In genomic region chr13:32538621-32539246, GRCh38 we compare ENCODE assay signal across 8 cellular contexts. TPM values are rescaled to one million over a fixed set of nuclear protein-coding genes. Genes with fewer than 3 reads are reported as not detected.
DNase-seq lines count a peak whose midpoint lies in the region; ATAC-seq and TF ChIP-seq lines count a peak whose summit lies in the region.

Gene N4BP2L2, minus strand, starts transcription at chr13:32538795. Its CDS starts 1,768 bp downstream, at chr13:32537027.

- H3K27me3 Mint-ChIP-seq in natural killer cell (ENCODE audit: low read depth in 2 of 2) = peaks cover 0 to 4% of the 10 kb centered on the region in 2 donors

- H2AFZ ChIP-seq in Loucy (ENCODE audit: low read length) = peak within 1 kb of the TSS; percentile 98

- H3K27me3 ChIP-seq in H7 (ENCODE audit: control insufficient read depth, insufficient read depth, low read length) (no peaks in the 10 kb centered on the region), Loucy (ENCODE audit: insufficient read depth, low read length, poor library complexity, severe bottlenecking) (no peaks in the 10 kb centered on the region)

- peak within 1 kb of the TSS; percentile 98 for H3K4me2 ChIP-seq in Loucy (ENCODE audit: low read depth, low read length, poor library complexity, severe bottlenecking)

- H3K4me3 Mint-ChIP-seq in natural killer cell = peak within 1 kb of the TSS; percentile 99

- no peaks in the 10 kb centered on the region for H3K9me2 ChIP-seq in Loucy (replicated peaks; ENCODE audit: low read depth, low read length)

- peaks cover 47% of the 10 kb centered on the region for H3K79me2 ChIP-seq in Loucy (ENCODE audit: insufficient read depth, low read length)

- peaks cover 41% of the 10 kb centered on the region for H3K4me1 ChIP-seq in Loucy (ENCODE audit: insufficient read depth, low read length, poor library complexity, severe bottlenecking)

- peak; percentile 72 for TF ChIP-seq POLR2A in Raji (IDR thresholded peaks at IDR 0.05; ENCODE audit: insufficient read depth, low read depth, low read length)

- no peaks in the 10 kb centered on the region for H3K36me3 Mint-ChIP-seq in natural killer cell

- peaks cover 48 to 50% of the 10 kb centered on the region in 2 donors for H3K4me1 Mint-ChIP-seq in natural killer cell

- H4K20me1 ChIP-seq in Loucy (ENCODE audit: insufficient read depth, low read length, poor library complexity, severe bottlenecking) = peaks cover 28% of the 10 kb centered on the region

- H3K9me3 ChIP-seq in Loucy (ENCODE audit: insufficient read depth, low read depth, low read length) = no peaks in the 10 kb centered on the region

- no peaks in the 10 kb centered on the region for H3F3A ChIP-seq in Loucy (ENCODE audit: low read depth)

- H3K9me3 Mint-ChIP-seq in natural killer cell = no peaks in the 10 kb centered on the region

- DNase-seq in ELR (ENCODE audit: low read depth) = peak; percentile 98
- DNase-seq in H7 = peak; percentile 58
- peak; percentile 78 for DNase-seq in activated T-helper 9 cell treated with anti-CD3 and anti-CD28 coated beads, Interleukin-2, amount 50 U/mL, for 16 hours (ENCODE audit: low read depth)
- peak; percentile 99 for DNase-seq in fibroblast of peridontal ligament (ENCODE audit: extremely low read depth)
- peak; percentile 85 for DNase-seq in natural killer cell
- peak; percentile 88 for DNase-seq in stimulated activated naive CD4-positive, alpha-beta T cell treated with Interleukin-2 at 50 U/mL for 16 hours (lab: John Stamatoyannopoulos, UW)

- TF ChIP-seq CTCF in Loucy (conservative IDR thresholded peaks at IDR 0.05; ENCODE audit: low read length) = peak; percentile 69
- TF ChIP-seq CTCF in natural killer cell (IDR thresholded peaks at IDR 0.05) = no peak

- H3K36me3 ChIP-seq in H7 (replicated peaks; ENCODE audit: control insufficient read depth, insufficient read depth, low read length) = peaks cover 4% of the 10 kb centered on the region
- peaks cover 3% of the 10 kb centered on the region; the same call in 1 of the 2 replicates for H3K36me3 ChIP-seq in Loucy (ENCODE audit: insufficient read depth, low read length)

- ATAC-seq in natural killer cell = peak; percentile 94 to 98 (median 96)

- H3K27ac Mint-ChIP-seq in natural killer cell = peak within 1 kb of the TSS; percentile 98 to 99

- intact Hi-C loops in natural killer cell (cut with micrococcal nuclease) = loop anchor here (1.0 to 5.0 kb wide), 5 partner anchors 48 to 1376 kb away; partner anchors contain the start of genes BRCA2, HSPH1, N4BP2L1 and PDS5B

- H3K4me3 ChIP-seq in H7 (ENCODE audit: insufficient read depth, low read depth, low read length) (peak within 1 kb of the TSS; percentile 91), Loucy (ENCODE audit: low read length, poor library complexity, severe bottlenecking) (peak within 1 kb of the TSS; percentile 88)

- H3K9ac ChIP-seq in Loucy (ENCODE audit: low read depth, low read length, poor library complexity, severe bottlenecking) = peak within 1 kb of the TSS; percentile 87

RNA-seq across cellular contexts. Expression of gene N4BP2L2, which starts in this region (rescaled TPM):
- 42.5 and 64.9 TPM in 2 replicates for total RNA-seq in H7 (2014; rRNA removed; shearing (Covaris generic))
- total RNA-seq in natural killer cell = 100 to 1,000 TPM; 195 to 247 (median 221) TPM

Comparison
In these comparisons a context has a peak if more than half of its experiments do, and no peak if none do; other contexts are left out.
1. Peak in every context shown above with its lines: DNase-seq, ATAC-seq and H3K4me3 ChIP-seq.